In genomic region chr11:93063101-93063500, GRCh38 we compare ENCODE assay signal across 14 cellular contexts.
"Had no signal": no experiment of that assay in that cellular context is flagged by ENCODE, and none has a peak within 500 bp of the region (broad histone marks: within the 10 kb centered on the region; RNA-seq: fewer than 3 reads in every experiment).

No MANE protein-coding gene starts in this region.

- H3K9me3 ChIP-seq: colonic mucosa, pancreas, thoracic aorta had no signal

- H3K4me3 ChIP-seq: colonic mucosa, pancreas, thoracic aorta had no signal

- H3K27ac ChIP-seq: brain microvascular endothelial cell, colonic mucosa, pancreas, thoracic aorta had no signal

- H3K36me3 ChIP-seq: brain microvascular endothelial cell, colonic mucosa, pancreas, thoracic aorta had no signal

- H3K4me1 ChIP-seq: colonic mucosa, pancreas had no signal

- H3K27me3 ChIP-seq: brain microvascular endothelial cell, colonic mucosa, pancreas had no signal

- DNase-seq: activated CD4-positive, alpha-beta T cell treated with anti-CD3 and anti-CD28 coated beads, Interleukin-2, amount 10 ng/mL, durations not matched to agents 7 days and 5 days; activated CD8-positive, alpha-beta T cell treated with anti-CD3 and anti-CD28 coated beads, Interleukin-2, amount 10 ng/mL, durations not matched to agents 7 days and 5 days; activated naive CD4-positive, alpha-beta T cell treated with anti-CD3 and anti-CD28 coated beads for 36 hours; activated T-cell treated with anti-CD3 and anti-CD28 coated beads, Interleukin-2, amount 50 U/mL, for 24 hours; anterior cingulate cortex; brain microvascular endothelial cell; colonic mucosa; hypothalamus; kidney; mesenchymal stem cell; naive thymus-derived CD4-positive, alpha-beta T cell; pancreas; stimulated activated CD4-positive, alpha-beta T cell treated with anti-CD3 and anti-CD28 coated beads, Interleukin-4, amount 100 ng/mL, for 24 hours had no signal
